21 cellular contexts compared by ENCODE assay signal in genomic region chr1:67987046-67987799, GRCh38.
A peak's percentile ranks its signal among the peaks of the same experiment; 100 is the strongest.
DNase-seq lines count a peak whose midpoint lies in the region; ATAC-seq and TF ChIP-seq lines count a peak whose summit lies in the region.
"Had no signal": no experiment of that assay in that cellular context is flagged by ENCODE, and none has a peak within 500 bp of the region (broad histone marks: within the 10 kb centered on the region; RNA-seq: fewer than 3 reads in every experiment).

No MANE protein-coding gene starts in this region.

- no peaks in the 10 kb centered on the region for H3K9me3 ChIP-seq in adrenal gland (replicated peaks in 1 of 3)
- H3K9me3 ChIP-seq in heart left ventricle, result no peaks in the 10 kb centered on the region
- H3K9me3 ChIP-seq: HAP-1, mucosa of descending colon, transverse colon had no signal

- H3K27ac ChIP-seq in adrenal gland, result peak overlapping the region in 3 of 5 donors; percentile 28 to 69 (median 66)
- H3K27ac ChIP-seq in heart left ventricle, result no peak overlapping the region
- H3K27ac ChIP-seq: cardiac muscle cell, HL-60, parathyroid adenoma, transverse colon had no signal

- H3K4me3 ChIP-seq in adrenal gland (no peak overlapping the region), foreskin fibroblast (ENCODE audit: low read depth in 1 of 2, low read length in 2 of 2) (no peak overlapping the region), heart left ventricle (no peak overlapping the region)
- H3K4me3 ChIP-seq: cardiac muscle cell, HAP-1, mucosa of descending colon, transverse colon had no signal

- ATAC-seq in activated naive CD8-positive, alpha-beta T cell treated with anti-CD3 and anti-CD28 coated beads, Interleukin-2, amount 50 U/mL, for 24 hours, result no peak
- ATAC-seq in GM19397 (IDR thresholded peaks at IDR 0.05; ENCODE audit: unreplicated experiment) (no peak), heart left ventricle (no peak)
- ATAC-seq: activated T-helper 17 cell treated with anti-CD3 and anti-CD28 coated beads, Interleukin-2, amount 50 U/mL, for 72 hours; mucosa of descending colon had no signal

- H3K27me3 Mint-ChIP-seq in activated naive CD8-positive, alpha-beta T cell treated with anti-CD3 and anti-CD28 coated beads, Interleukin-2, amount 50 U/mL, for 24 hours, result peaks cover 2% of the 10 kb centered on the region
- H3K27me3 Mint-ChIP-seq: activated CD4-positive, alpha-beta T cell treated with anti-CD3 and anti-CD28 coated beads, Interleukin-2, amount 10 ng/mL, durations not matched to agents 7 days and 5 days; activated T-helper 17 cell treated with anti-CD3 and anti-CD28 coated beads, Interleukin-2, amount 50 U/mL, for 72 hours had no signal

- H3K36me3 ChIP-seq in adrenal gland (replicated peaks in 1 of 2) (no peaks in the 10 kb centered on the region), heart left ventricle (no peaks in the 10 kb centered on the region)
- H3K36me3 ChIP-seq: cardiac muscle cell, HAP-1, transverse colon had no signal

- H3K9me3 Mint-ChIP-seq in activated naive CD8-positive, alpha-beta T cell treated with anti-CD3 and anti-CD28 coated beads, Interleukin-2, amount 50 U/mL, for 24 hours, result no peaks in the 10 kb centered on the region
- H3K9me3 Mint-ChIP-seq: activated CD4-positive, alpha-beta T cell treated with anti-CD3 and anti-CD28 coated beads, Interleukin-2, amount 10 ng/mL, durations not matched to agents 7 days and 5 days; activated T-helper 17 cell treated with anti-CD3 and anti-CD28 coated beads, Interleukin-2, amount 50 U/mL, for 72 hours had no signal

- no peaks in the 10 kb centered on the region for H3K36me3 Mint-ChIP-seq in activated naive CD8-positive, alpha-beta T cell treated with anti-CD3 and anti-CD28 coated beads, Interleukin-2, amount 50 U/mL, for 24 hours (ENCODE audit: low read depth)

- H3K4me1 Mint-ChIP-seq in activated naive CD8-positive, alpha-beta T cell treated with anti-CD3 and anti-CD28 coated beads, Interleukin-2, amount 50 U/mL, for 24 hours, result no peaks in the 10 kb centered on the region
- H3K4me1 Mint-ChIP-seq: activated CD4-positive, alpha-beta T cell treated with anti-CD3 and anti-CD28 coated beads, Interleukin-2, amount 10 ng/mL, durations not matched to agents 7 days and 5 days; activated T-helper 17 cell treated with anti-CD3 and anti-CD28 coated beads, Interleukin-2, amount 50 U/mL, for 72 hours had no signal

- 73 to 77% (median 75%) methylated on average over 13 of the region's 13 CpGs for WGBS in adrenal gland, 4 donors
- 80 to 92% (median 87%) methylated on average over 13 of the region's 13 CpGs for WGBS in heart left ventricle, 4 donors

- TF ChIP-seq CTCF in adrenal gland (IDR thresholded peaks at IDR 0.05) (no peak), foreskin fibroblast (IDR thresholded peaks at IDR 0.05; ENCODE audit: low read depth, low read length) (no peak), heart left ventricle (IDR thresholded peaks at IDR 0.05) (no peak)

- H3K27me3 ChIP-seq in adrenal gland (no peaks in the 10 kb centered on the region), heart left ventricle (no peaks in the 10 kb centered on the region)
- H3K27me3 ChIP-seq: cardiac muscle cell, transverse colon had no signal

- H3K27ac Mint-ChIP-seq in activated naive CD8-positive, alpha-beta T cell treated with anti-CD3 and anti-CD28 coated beads, Interleukin-2, amount 50 U/mL, for 24 hours, result no peak overlapping the region
- H3K27ac Mint-ChIP-seq: activated CD4-positive, alpha-beta T cell treated with anti-CD3 and anti-CD28 coated beads, Interleukin-2, amount 10 ng/mL, durations not matched to agents 7 days and 5 days; activated T-helper 17 cell treated with anti-CD3 and anti-CD28 coated beads, Interleukin-2, amount 50 U/mL, for 72 hours had no signal

- intact Hi-C loops in adrenal gland (cut with DNase I), result no loop called here
- intact Hi-C loops in heart left ventricle (cut with DNase I), result no loop called here

- no peak overlapping the region for H3K4me3 Mint-ChIP-seq in activated naive CD8-positive, alpha-beta T cell treated with anti-CD3 and anti-CD28 coated beads, Interleukin-2, amount 50 U/mL, for 24 hours
- H3K4me3 Mint-ChIP-seq: activated CD4-positive, alpha-beta T cell treated with anti-CD3 and anti-CD28 coated beads, Interleukin-2, amount 10 ng/mL, durations not matched to agents 7 days and 5 days; activated T-helper 17 cell treated with anti-CD3 and anti-CD28 coated beads, Interleukin-2, amount 50 U/mL, for 72 hours had no signal

- H3K4me1 ChIP-seq in adrenal gland (replicated peaks in 1 of 2) (no peaks in the 10 kb centered on the region), heart left ventricle (peaks cover 0 to 9% (median 0%) of the 10 kb centered on the region in 12 donors)
- H3K4me1 ChIP-seq: parathyroid adenoma, transverse colon had no signal

- DNase-seq in A172 (ENCODE audit: low spot score), result peak; percentile 88
- DNase-seq in H4 (ENCODE audit: low spot score), result peak; percentile 47
- peak in 4 of 7 donors; percentile 17 to 55 (median 48) for DNase-seq in adrenal gland
- DNase-seq in foreskin fibroblast, result peak; percentile 76 to 83
- DNase-seq in activated naive CD8-positive, alpha-beta T cell treated with anti-CD3 and anti-CD28 coated beads, Interleukin-2, amount 50 U/mL, for 24 hours, result no peak
- no peak for DNase-seq in Ammon's horn (ENCODE audit: low spot score)
- DNase-seq in heart left ventricle, result no peak
- DNase-seq: activated CD4-positive, alpha-beta T cell treated with anti-CD3 and anti-CD28 coated beads, Interleukin-2, amount 10 ng/mL, durations not matched to agents 7 days and 5 days; DMS53; MM.1S; mucosa of descending colon; NCI-H2171; stimulated activated CD4-positive, alpha-beta T cell treated with anti-CD3 and anti-CD28 coated beads, Interleukin-15, amount 100 ng/mL, for 24 hours; T-helper 1 cell; transverse colon had no signal

- TF ChIP-seq POLR2A in adrenal gland (IDR thresholded peaks at IDR 0.05) (no peak), heart left ventricle (IDR thresholded peaks at IDR 0.05) (no peak)

Comparison
In these comparisons a context has a peak if more than half of its experiments do, and no peak if none do; other contexts are left out.
1. DNase-seq: peak in A172 (single experiment), H4 (single experiment), adrenal gland (4 of 7) and foreskin fibroblast (2 of 2); none in activated naive CD8-positive, alpha-beta T cell treated with anti-CD3 and anti-CD28 coated beads, Interleukin-2, amount 50 U/mL, for 24 hours (single experiment), Ammon's horn (single experiment) and heart left ventricle (0 of 5).
2. H3K27ac ChIP-seq: peak in adrenal gland (3 of 5); none in heart left ventricle (0 of 12).